Comparison of ENCODE assay signal across 8 cellular contexts in genomic region chr17:7330099-7331015, GRCh38. TPM values are rescaled to one million over a fixed set of nuclear protein-coding genes. Genes with fewer than 3 reads are reported as not detected.
DNase-seq lines count a peak whose midpoint lies in the region; ATAC-seq and TF ChIP-seq lines count a peak whose summit lies in the region.

No MANE protein-coding gene starts in this region.

- DNase-seq in AG04449 (ENCODE audit: low read depth, low spot score), result no peak
- DNase-seq in NCI-H69 (lab: John Stamatoyannopoulos, UW), result peak; percentile 79
- peak in 2 of 3 experiments; percentile 74 to 75 for DNase-seq in activated CD8-positive, alpha-beta memory T cell treated with anti-CD3 and anti-CD28 coated beads for 48 hours (ENCODE audit: low read depth in 2 of 3, low spot score in 2 of 3)
- DNase-seq in stimulated activated CD8-positive, alpha-beta memory T cell treated with anti-CD3 and anti-CD28 coated beads, Interleukin-15, amount 100 ng/mL, for 4 hours (ENCODE audit: low read depth in 2 of 2), result peak; percentile 56 to 64

- H3K27ac ChIP-seq in mesodermal cell (ENCODE audit: low read depth, low read length, severe bottlenecking), result peak overlapping the region; percentile 89

- WGBS in mesodermal cell (ENCODE audit: insufficient coverage in 2 of 2), 2 experiments, result 23 to 27% methylated on average over 37 to 38 of the region's 42 CpGs

- H3K36me3 ChIP-seq in endocrine pancreas (ENCODE audit: control insufficient read depth, insufficient read depth, low read length), result peaks cover 2% of the 10 kb centered on the region
- peaks cover 20% of the 10 kb centered on the region for H3K36me3 ChIP-seq in mesodermal cell (ENCODE audit: control insufficient read depth, insufficient read depth, low read length)

- H3K9ac ChIP-seq in endocrine pancreas (ENCODE audit: control insufficient read depth, insufficient read depth, low read length), result peak overlapping the region; percentile 63

- TF ChIP-seq CTCF in AG04449 (IDR thresholded peaks at IDR 0.05; ENCODE audit: insufficient read depth, low read length, missing control alignments), result no peak

- H3K9me3 ChIP-seq in endocrine pancreas (ENCODE audit: control insufficient read depth, low read length) (no peaks in the 10 kb centered on the region), mesodermal cell (ENCODE audit: control insufficient read depth, low read length) (no peaks in the 10 kb centered on the region)

- H3K27me3 ChIP-seq in endocrine pancreas (ENCODE audit: control insufficient read depth, insufficient read depth, low read length), result no peaks in the 10 kb centered on the region

- CTCF ChIA-PET in AG04449 (lab: Yijun Ruan, JAX), result interaction anchor here (0.7 to 3.5 kb wide), 8 partner anchors 12 to 230 kb away, joined by 3 to 30 read pairs (median 6); partner anchors contain the start of genes SLC2A4 and TMEM95

- peak overlapping the region; percentile 96 for H3K4me3 ChIP-seq in AG04449 (ENCODE audit: low read depth, low read length)
- H3K4me3 ChIP-seq in endocrine pancreas (ENCODE audit: control insufficient read depth, insufficient read depth, low read length), result peak overlapping the region; percentile 66
- H3K4me3 ChIP-seq in mesodermal cell (ENCODE audit: extremely low read depth, insufficient read depth, low read length, poor library complexity, severe bottlenecking), result peak overlapping the region; percentile 88

- ATAC-seq in GM18907 (IDR thresholded peaks at IDR 0.05; ENCODE audit: unreplicated experiment), result peak; percentile 42
- ATAC-seq in HG03135 (IDR thresholded peaks at IDR 0.05; ENCODE audit: unreplicated experiment), result peak; percentile 43

- POLR2A ChIA-PET in AG04449 (lab: Yijun Ruan, JAX), result interaction anchor here (0.6 to 2.3 kb wide), 12 partner anchors 10 to 154 kb away, joined by 3 to 20 read pairs (median 5); partner anchors contain the start of genes POLR2A and TMEM256

- no peaks in the 10 kb centered on the region for H3K4me1 ChIP-seq in endocrine pancreas (ENCODE audit: control insufficient read depth, insufficient read depth, low read length)
- no peaks in the 10 kb centered on the region for H3K4me1 ChIP-seq in mesodermal cell (ENCODE audit: control insufficient read depth, insufficient read depth, low read length, poor library complexity, severe bottlenecking)

RNA-seq across cellular contexts. Expression of gene NEURL4, which starts 1.2 kb away (rescaled TPM):
- 22.1 TPM for polyA plus RNA-seq in mesodermal cell (2013, experiment 1 of 2)
- polyA plus RNA-seq in mesodermal cell (2013, experiment 2 of 2), result 17.0 TPM

RNA-seq across cellular contexts. Expression of gene ACAP1, which starts 6.0 kb away (rescaled TPM):
- polyA plus RNA-seq in mesodermal cell (2013, experiment 1 of 2), result 5.0 TPM
- 1.9 TPM for polyA plus RNA-seq in mesodermal cell (2013, experiment 2 of 2)

RNA-seq across cellular contexts. Expression of gene GPS2, which starts 15.2 kb away (rescaled TPM):
- 42.5 TPM for polyA plus RNA-seq in mesodermal cell (2013, experiment 1 of 2)
- polyA plus RNA-seq in mesodermal cell (2013, experiment 2 of 2), result 44.6 TPM

RNA-seq across cellular contexts. Expression of gene KCTD11, which starts 21.6 kb away (rescaled TPM):
- 8.3 TPM for polyA plus RNA-seq in mesodermal cell (2013, experiment 1 of 2)
- polyA plus RNA-seq in mesodermal cell (2013, experiment 2 of 2), result 7.0 TPM

RNA-seq across cellular contexts. Expression of gene EIF5A, which starts 22.9 kb away (rescaled TPM):
- polyA plus RNA-seq in mesodermal cell (2013, experiment 1 of 2), result 680 TPM
- 593 TPM for polyA plus RNA-seq in mesodermal cell (2013, experiment 2 of 2)
